ENCODE assay signal across 6 cellular contexts in genomic region chr9:87095961-87096360, GRCh38.
"Had no signal": no experiment of that assay in that cellular context is flagged by ENCODE, and none has a peak within 500 bp of the region (broad histone marks: within the 10 kb centered on the region; RNA-seq: fewer than 3 reads in every experiment).

No MANE protein-coding gene starts in this region.

- H3K9me3 Mint-ChIP-seq: GM23338, HFFc6 had no signal

- H3K4me3 Mint-ChIP-seq: GM23338, H9, HFFc6 had no signal

- ATAC-seq: GM23338, K562 had no signal

- H3K4me1 Mint-ChIP-seq: GM23338, H9 had no signal

- DNase-seq: H9, HCEC 1CT, HFFc6, IMR-90 had no signal

- H3K27ac Mint-ChIP-seq: GM23338, H9, HFFc6 had no signal
